Comparison of ENCODE assay signal across 11 cellular contexts in the genomic region with DNA sequence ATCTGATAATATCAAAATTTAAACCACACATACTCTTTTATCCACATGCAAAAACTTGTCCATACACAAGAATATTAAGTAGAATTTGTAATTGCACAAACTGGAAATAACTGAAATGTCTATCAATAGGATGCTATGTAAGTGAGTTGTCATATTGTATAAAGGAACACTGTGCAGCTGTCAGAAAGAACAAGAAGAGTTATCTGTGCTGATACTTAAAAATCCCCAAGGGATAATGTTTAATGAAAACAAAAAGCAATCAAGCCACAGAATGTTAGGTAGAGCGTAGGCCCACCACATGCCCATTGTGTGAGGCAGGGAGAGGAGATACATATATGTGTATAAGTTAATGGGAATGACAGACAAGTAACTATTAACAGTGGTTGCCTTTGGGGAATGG. TPM values are rescaled to one million over a fixed set of nuclear protein-coding genes. Genes with fewer than 3 reads are reported as not detected.
DNase-seq lines count a peak whose midpoint lies in the region; ATAC-seq and TF ChIP-seq lines count a peak whose summit lies in the region.
"Had no signal": no experiment of that assay in that cellular context is flagged by ENCODE, and none has a peak within 500 bp of the region (broad histone marks: within the 10 kb centered on the region; RNA-seq: fewer than 3 reads in every experiment).

No MANE protein-coding gene starts in this region.

- TF ChIP-seq CTCF in colonic mucosa (IDR thresholded peaks at IDR 0.05) = no peak
- TF ChIP-seq CTCF in upper lobe of left lung (IDR thresholded peaks at IDR 0.05) = no peak

- peaks cover 7% of the 10 kb centered on the region for H3K36me3 Mint-ChIP-seq in activated naive CD8-positive, alpha-beta T cell treated with anti-CD3 and anti-CD28 coated beads, Interleukin-2, amount 10 ng/mL, durations not matched to agents 7 days and 5 days
- peaks cover 3% of the 10 kb centered on the region for H3K36me3 Mint-ChIP-seq in activated naive CD8-positive, alpha-beta T cell treated with anti-CD3 and anti-CD28 coated beads for 36 hours

- no peaks in the 10 kb centered on the region for H3K27me3 ChIP-seq in colonic mucosa
- no peaks in the 10 kb centered on the region for H3K27me3 ChIP-seq in muscle layer of duodenum (ENCODE audit: low read depth, low read length)
- H3K27me3 ChIP-seq in upper lobe of left lung = no peaks in the 10 kb centered on the region

- peak overlapping the region; percentile 34 for H3K4me3 Mint-ChIP-seq in activated naive CD8-positive, alpha-beta T cell treated with anti-CD3 and anti-CD28 coated beads, Interleukin-2, amount 10 ng/mL, durations not matched to agents 7 days and 5 days
- H3K4me3 Mint-ChIP-seq in activated naive CD8-positive, alpha-beta T cell treated with anti-CD3 and anti-CD28 coated beads for 36 hours = no peak overlapping the region

- H3K4me1 Mint-ChIP-seq in activated naive CD8-positive, alpha-beta T cell treated with anti-CD3 and anti-CD28 coated beads, Interleukin-2, amount 10 ng/mL, durations not matched to agents 7 days and 5 days = peaks cover 36% of the 10 kb centered on the region
- H3K4me1 Mint-ChIP-seq in activated naive CD8-positive, alpha-beta T cell treated with anti-CD3 and anti-CD28 coated beads for 36 hours = peaks cover 40% of the 10 kb centered on the region

- 24 to 31% methylated on average over 1 of the region's 1 CpG for WGBS in upper lobe of left lung, 2 donors

- H3K27ac Mint-ChIP-seq in activated naive CD8-positive, alpha-beta T cell treated with anti-CD3 and anti-CD28 coated beads, Interleukin-2, amount 10 ng/mL, durations not matched to agents 7 days and 5 days = no peak overlapping the region
- H3K27ac Mint-ChIP-seq in activated naive CD8-positive, alpha-beta T cell treated with anti-CD3 and anti-CD28 coated beads for 36 hours = no peak overlapping the region

- DNase-seq in activated naive CD8-positive, alpha-beta T cell treated with anti-CD3 and anti-CD28 coated beads, Interleukin-2, amount 10 ng/mL, durations not matched to agents 7 days and 5 days = no peak
- no peak for DNase-seq in activated naive CD8-positive, alpha-beta T cell treated with anti-CD3 and anti-CD28 coated beads for 36 hours
- no peak for DNase-seq in colonic mucosa
- no peak for DNase-seq in upper lobe of left lung
- DNase-seq in stimulated activated CD4-positive, alpha-beta T cell treated with anti-CD3 and anti-CD28 coated beads, Interleukin-2, amount 100 ng/mL, for 24 hours = no peak
- DNase-seq in stimulated activated CD4-positive, alpha-beta T cell treated with anti-CD3 and anti-CD28 coated beads, Interleukin-4, amount 100 ng/mL, for 4 hours = no peak
- DNase-seq: activated naive CD4-positive, alpha-beta T cell treated with Interleukin-2 at 50 U/mL for 16 hours had no signal

- peak overlapping the region; percentile 51 to 66 for H3K9ac ChIP-seq in colonic mucosa (ENCODE audit: low read depth in 2 of 2, low read length in 2 of 2)

- peak overlapping the region; percentile 92 for H3K27ac ChIP-seq in colonic mucosa
- peak overlapping the region; percentile 78 for H3K27ac ChIP-seq in muscle layer of duodenum (ENCODE audit: low read length)
- peak overlapping the region; percentile 38 to 89 (median 86) for H3K27ac ChIP-seq in upper lobe of left lung

- no peak for ATAC-seq in activated naive CD8-positive, alpha-beta T cell treated with anti-CD3 and anti-CD28 coated beads, Interleukin-2, amount 10 ng/mL, durations not matched to agents 7 days and 5 days (ENCODE audit: low read depth)
- ATAC-seq in upper lobe of left lung (ENCODE audit: low FRiP score in 2 of 2) = no peak
- ATAC-seq in HG02763 (IDR thresholded peaks at IDR 0.05; ENCODE audit: unreplicated experiment) = no peak

- TF ChIP-seq EP300 in upper lobe of left lung (IDR thresholded peaks at IDR 0.05) = no peak

- H3K4me1 ChIP-seq in colonic mucosa (peaks cover 12% of the 10 kb centered on the region), muscle layer of duodenum (ENCODE audit: control insufficient read depth in 1 of 2, insufficient read depth in 2 of 2, low read length in 2 of 2) (peaks cover 5 to 40% of the 10 kb centered on the region in 2 donors), upper lobe of left lung (peaks cover 23 to 62% (median 34%) of the 10 kb centered on the region in 4 donors)

- H3K4me3 ChIP-seq in colonic mucosa (peak overlapping the region; percentile 56), muscle layer of duodenum (ENCODE audit: low read depth in 1 of 2, low read length in 2 of 2) (peak overlapping the region; percentile 81 to 98), upper lobe of left lung (peak overlapping the region; percentile 36 to 83 (median 70))

- TF ChIP-seq POLR2A in upper lobe of left lung (IDR thresholded peaks at IDR 0.05) = no peak

- H3K36me3 ChIP-seq in colonic mucosa (no peaks in the 10 kb centered on the region), muscle layer of duodenum (ENCODE audit: control insufficient read depth in 1 of 2, insufficient read depth in 2 of 2, low read length in 2 of 2) (peaks cover 0 to 9% of the 10 kb centered on the region in 2 donors), upper lobe of left lung (peaks cover 7 to 18% (median 13%) of the 10 kb centered on the region in 4 donors)

- no peaks in the 10 kb centered on the region for H3K27me3 Mint-ChIP-seq in activated naive CD8-positive, alpha-beta T cell treated with anti-CD3 and anti-CD28 coated beads, Interleukin-2, amount 10 ng/mL, durations not matched to agents 7 days and 5 days
- H3K27me3 Mint-ChIP-seq in activated naive CD8-positive, alpha-beta T cell treated with anti-CD3 and anti-CD28 coated beads for 36 hours = no peaks in the 10 kb centered on the region

- POLR2A ChIA-PET in activated naive CD8-positive, alpha-beta T cell treated with anti-CD3 and anti-CD28 coated beads, Interleukin-2, amount 10 ng/mL, durations not matched to agents 7 days and 5 days (lab: Charles Lee) = interaction anchor here (0.6 to 0.7 kb wide), 2 partner anchors 158 to 422 kb away, joined by 3 to 4 read pairs; partner anchors contain the start of gene DIP2B

- intact Hi-C loops in colonic mucosa (cut with DNase I) = no loop called here

- no peaks in the 10 kb centered on the region for H3K9me3 ChIP-seq in colonic mucosa
- H3K9me3 ChIP-seq in muscle layer of duodenum (ENCODE audit: control insufficient read depth in 1 of 2, low read length in 2 of 2) = no peaks in the 10 kb centered on the region
- no peaks in the 10 kb centered on the region for H3K9me3 ChIP-seq in upper lobe of left lung

- no peaks in the 10 kb centered on the region for H3K9me3 Mint-ChIP-seq in activated naive CD8-positive, alpha-beta T cell treated with anti-CD3 and anti-CD28 coated beads, Interleukin-2, amount 10 ng/mL, durations not matched to agents 7 days and 5 days
- H3K9me3 Mint-ChIP-seq in activated naive CD8-positive, alpha-beta T cell treated with anti-CD3 and anti-CD28 coated beads for 36 hours = no peaks in the 10 kb centered on the region

RNA-seq across cellular contexts. Expression of gene HIGD1C, which starts 25.9 kb away (rescaled TPM):
- total RNA-seq in activated naive CD8-positive, alpha-beta T cell treated with anti-CD3 and anti-CD28 coated beads, Interleukin-2, amount 10 ng/mL, durations not matched to agents 7 days and 5 days = not detected
- not detected for total RNA-seq in activated naive CD8-positive, alpha-beta T cell treated with anti-CD3 and anti-CD28 coated beads for 36 hours
- total RNA-seq in colonic mucosa = not detected
- not detected for total RNA-seq in upper lobe of left lung
- total RNA-seq: left colon, RPMI7951 had no signal
